ENCODE assay signal across 8 cellular contexts in genomic region chr11:61955031-61955415, GRCh38. TPM values are rescaled to one million over a fixed set of nuclear protein-coding genes. Genes with fewer than 3 reads are reported as not detected.
A peak's percentile ranks its signal among the peaks of the same experiment; 100 is the strongest.
DNase-seq lines count a peak whose midpoint lies in the region; ATAC-seq and TF ChIP-seq lines count a peak whose summit lies in the region.

No MANE protein-coding gene starts in this region.

- intact Hi-C loops in IMR-90 (cut with micrococcal nuclease), result no loop called here

- in situ Hi-C loops in IMR-90 (cut with MboI; ENCODE audit: low sequenced_read_pairs), result loop anchor here (10.0 kb wide), 1 partner anchor 120 kb away; no protein-coding TSS in a partner anchor

- peaks cover 17% of the 10 kb centered on the region for H3K9me1 ChIP-seq in IMR-90 (ENCODE audit: insufficient read depth, low read length)

- peak overlapping the region; percentile 96 for H3K4ac ChIP-seq in IMR-90 (ENCODE audit: low read depth, low read length)

- H3K4me3 ChIP-seq in ACC112 (ENCODE audit: low read depth, low read length), result peak overlapping the region; percentile 84
- H3K4me3 ChIP-seq in IMR-90 (ENCODE audit: insufficient read depth, low read depth, low read length), result peak overlapping the region; percentile 10
- H3K4me3 ChIP-seq in smooth muscle cell, result peak overlapping the region; percentile 34

- H4K20me1 ChIP-seq in IMR-90 (ENCODE audit: insufficient read depth, low read length), result no peaks in the 10 kb centered on the region
- no peaks in the 10 kb centered on the region for H4K20me1 ChIP-seq in smooth muscle cell (ENCODE audit: low read depth)

- H3K27me3 ChIP-seq in ACC112 (ENCODE audit: insufficient read depth, low read length) (no peaks in the 10 kb centered on the region), IMR-90 (ENCODE audit: control insufficient read depth, insufficient read depth, low read length) (no peaks in the 10 kb centered on the region), smooth muscle cell (ENCODE audit: low read depth) (no peaks in the 10 kb centered on the region)

- H3K56ac ChIP-seq in IMR-90 (ENCODE audit: extremely low read depth, insufficient read depth, low read length), result peak overlapping the region; percentile 33; the same call in 1 of the 2 replicates

- H3K4me3 Mint-ChIP-seq in immature natural killer cell, result peak overlapping the region in 3 of 5 donors; percentile 39 to 42 (median 40)

- H4K8ac ChIP-seq in IMR-90 (ENCODE audit: low read depth in 2 of 2, low read length in 2 of 2), result peak overlapping the region; percentile 90 to 97

- DNase-seq in IMR-90 (peak; percentile 87), caudate nucleus (lab: John Stamatoyannopoulos, UW) (peak in 21 of 61 donors; percentile 25 to 67 (median 45)), immature natural killer cell (no peak), smooth muscle cell (lab: John Stamatoyannopoulos, UW; ENCODE audit: unreplicated experiment) (no peak), HUDEP-2 (lab: John Stamatoyannopoulos, UW; ENCODE audit: unreplicated experiment in 76 of 76) (no peak), NCI-H1105 (lab: John Stamatoyannopoulos, UW) (no peak)

- H3K27me3 Mint-ChIP-seq in immature natural killer cell (ENCODE audit: low read depth in 3 of 3), result peaks cover 4 to 12% (median 9%) of the 10 kb centered on the region in 3 donors

- peak overlapping the region; percentile 57 for H3K4me2 ChIP-seq in IMR-90 (ENCODE audit: low read depth, low read length)
- peak overlapping the region; percentile 79 for H3K4me2 ChIP-seq in smooth muscle cell

- H3K18ac ChIP-seq in IMR-90 (ENCODE audit: low read depth, low read length), result peak overlapping the region; percentile 90

- CTCF ChIA-PET in IMR-90 (lab: Yijun Ruan, JAX), result interaction anchor here (0.7 to 2.6 kb wide), 5 partner anchors 11 to 153 kb away, joined by 3 to 11 read pairs (median 4); partner anchors contain the start of gene FTH1

- peak overlapping the region; percentile 93 for H4K5ac ChIP-seq in IMR-90 (ENCODE audit: low read depth, low read length)

- no peak for TF ChIP-seq POLR2A in IMR-90 (IDR thresholded peaks at IDR 0.05; ENCODE audit: low read depth, low read length)

- H3K9me3 ChIP-seq in IMR-90 (ENCODE audit: control insufficient read depth, insufficient read depth, low read length) (no peaks in the 10 kb centered on the region), smooth muscle cell (replicated peaks; ENCODE audit: low read depth) (no peaks in the 10 kb centered on the region)

- 4% methylated on average over 4 of the region's 19 CpGs; no CpG with 5 or more reads in 1 of the 2 experiments for WGBS in IMR-90 (ENCODE audit: extremely low coverage in 2 of 2, insufficient read length in 1 of 2), 2 experiments
- 4% methylated on average over 18 of the region's 19 CpGs for WGBS in smooth muscle cell (ENCODE audit: low lambda C conversion rate)

- TF ChIP-seq RAD21 in IMR-90 (IDR thresholded peaks at IDR 0.05; ENCODE audit: low read length), result peak; percentile 44

- peak overlapping the region; percentile 94 for H2BK120ac ChIP-seq in IMR-90 (ENCODE audit: low read depth, low read length)

- no peaks in the 10 kb centered on the region for H3K36me3 Mint-ChIP-seq in immature natural killer cell

- H3F3A ChIP-seq in smooth muscle cell (ENCODE audit: low read depth), result peaks cover 7% of the 10 kb centered on the region

- H3K36me3 ChIP-seq in ACC112 (ENCODE audit: insufficient read depth, low read length), result no peaks in the 10 kb centered on the region
- peaks cover 21% of the 10 kb centered on the region; the same call in 1 of the 2 replicates for H3K36me3 ChIP-seq in IMR-90 (ENCODE audit: control insufficient read depth, insufficient read depth, low read length)
- no peaks in the 10 kb centered on the region for H3K36me3 ChIP-seq in smooth muscle cell (ENCODE audit: low read depth)

- H3K4me1 Mint-ChIP-seq in immature natural killer cell, result no peaks in the 10 kb centered on the region

- peak overlapping the region; percentile 84; the same call in 2 of the 3 replicates for H2BK15ac ChIP-seq in IMR-90 (ENCODE audit: low read depth, low read length)

- H3K27ac ChIP-seq in ACC112 (ENCODE audit: low read depth, low read length), result peak overlapping the region; percentile 61
- peak overlapping the region; percentile 92 for H3K27ac ChIP-seq in IMR-90 (ENCODE audit: insufficient read depth, low read length)
- peak overlapping the region; percentile 87 for H3K27ac ChIP-seq in caudate nucleus (ENCODE audit: low read depth, low read length)
- peak overlapping the region; percentile 48 for H3K27ac ChIP-seq in smooth muscle cell (ENCODE audit: low read depth)

- peak overlapping the region; percentile 57; the same call in 1 of the 2 replicates for H3K23ac ChIP-seq in IMR-90 (ENCODE audit: low read depth, low read length)

- peaks cover 9% of the 10 kb centered on the region for H3K4me1 ChIP-seq in ACC112 (ENCODE audit: control insufficient read depth, insufficient read depth, low read length, unreplicated experiment)
- peaks cover 10% of the 10 kb centered on the region for H3K4me1 ChIP-seq in IMR-90 (ENCODE audit: control insufficient read depth, insufficient read depth, low read length)
- H3K4me1 ChIP-seq in smooth muscle cell (ENCODE audit: low read depth), result peaks cover 7% of the 10 kb centered on the region

- H2BK20ac ChIP-seq in IMR-90 (ENCODE audit: low read depth, low read length), result peak overlapping the region; percentile 81

- H2AFZ ChIP-seq in ACC112 (ENCODE audit: low read length, unreplicated experiment) (peak overlapping the region; percentile 87), IMR-90 (replicated peaks; ENCODE audit: low read length, poor library complexity) (peak overlapping the region; percentile 91), smooth muscle cell (ENCODE audit: low read depth) (peak overlapping the region; percentile 15)

- BruUV-seq in IMR-90 (replicated peaks; lab: Mats Ljungman, UMichigan), result no TSS peak

- H2AK9ac ChIP-seq in IMR-90 (replicated peaks; ENCODE audit: low read depth, low read length, poor library complexity), result peak overlapping the region; percentile 83

- dilution Hi-C loops in IMR-90 (cut with HindIII; ENCODE audit: low sequenced_read_pairs, unreplicated experiment), result no loop called here

- peak overlapping the region; percentile 67 for H2BK5ac ChIP-seq in IMR-90 (ENCODE audit: low read depth, low read length, poor library complexity, severe bottlenecking)

- peak; percentile 37 for TF ChIP-seq CTCF in IMR-90 (conservative IDR thresholded peaks at IDR 0.05; ENCODE audit: low read depth, low read length)
- TF ChIP-seq CTCF in smooth muscle cell (IDR thresholded peaks at IDR 0.05; ENCODE audit: borderline replicate concordance, insufficient read depth, poor library complexity, severe bottlenecking), result no peak

- H3K27ac Mint-ChIP-seq in immature natural killer cell, result peak overlapping the region in 1 of 6 donors; percentile 50

- ATAC-seq in IMR-90 (ENCODE audit: low read depth) (peak; percentile 86), GM21717 (IDR thresholded peaks at IDR 0.05; ENCODE audit: unreplicated experiment) (no peak)

- peak overlapping the region; percentile 86 for H3K14ac ChIP-seq in IMR-90 (replicated peaks; ENCODE audit: low read depth, low read length)

- POLR2A ChIA-PET in IMR-90 (lab: Charles Lee; ENCODE audit: unreplicated experiment), result interaction anchor here (0.5 to 1.0 kb wide), 7 partner anchors 9 to 170 kb away, joined by 3 to 13 read pairs (median 4); partner anchors contain the start of gene FTH1

- H4K91ac ChIP-seq in IMR-90 (ENCODE audit: insufficient read depth, low read depth, low read length), result peak overlapping the region; percentile 85

- H3K9me3 Mint-ChIP-seq in immature natural killer cell, result no peaks in the 10 kb centered on the region

- H3K9ac ChIP-seq in IMR-90 (ENCODE audit: low read depth, low read length), result peak overlapping the region; percentile 83
- H3K9ac ChIP-seq in smooth muscle cell (ENCODE audit: low read depth), result peak overlapping the region; percentile 70

- H3K79me1 ChIP-seq in IMR-90 (ENCODE audit: low read depth in 1 of 2, low read length in 2 of 2), result peaks cover 0 to 23% of the 10 kb centered on the region in 2 experiments; a peak in 3 of 4 replicates

- H2AK5ac ChIP-seq in IMR-90 (ENCODE audit: low read depth, low read length), result peak overlapping the region; percentile 91

- peaks cover 6% of the 10 kb centered on the region for H3K79me2 ChIP-seq in ACC112 (ENCODE audit: control insufficient read depth, insufficient read depth, low read length, unreplicated experiment)
- H3K79me2 ChIP-seq in smooth muscle cell (ENCODE audit: low read depth), result no peaks in the 10 kb centered on the region

TF ChIP-seq in IMR-90, 13 proteins besides CTCF, POLR2A, EP300 and RAD21 (continues in another document):
- TF ChIP-seq RFX5 (IDR thresholded peaks at IDR 0.05; ENCODE audit: low read depth, low read length) (no peak), ELK1 (IDR thresholded peaks at IDR 0.05; ENCODE audit: borderline replicate concordance, low read depth, low read length) (no peak)

RNA-seq across cellular contexts. Expression of gene BEST1, which starts 4.9 kb away (rescaled TPM):
- total RNA-seq in IMR-90 (2012; rRNA removed), result 0.83 and 0.90 TPM in 2 replicates
- 1.2 and 1.4 TPM in 2 replicates for polyA plus RNA-seq in IMR-90 (2012; rRNA removed)
- 0.44 and 1.1 TPM in 2 replicates for polyA plus RNA-seq in IMR-90 (2012; cell fraction: cytosol; rRNA removed)
- 6.3 and 7.2 TPM in 2 replicates for polyA plus RNA-seq in IMR-90 (2012; cell fraction: nucleus; rRNA removed; ENCODE audit: low replicate concordance)
- polyA plus RNA-seq in immature natural killer cell, result 1 to 10 TPM in 2 of 3 donors, under 1 TPM in 1; 0.64 to 1.1 (median 1.0) TPM
- 2.4 and 2.6 TPM in 2 replicates for total RNA-seq in smooth muscle cell
- polyA plus RNA-seq in smooth muscle cell, result 1.6 and 2.8 TPM in 2 replicates

RNA-seq across cellular contexts. Expression of gene FTH1, which starts 12.4 kb away (rescaled TPM):
- total RNA-seq in IMR-90 (2012; rRNA removed) (344 and 385 TPM in 2 replicates), smooth muscle cell (903 and 1,173 TPM in 2 replicates)
- polyA plus RNA-seq in IMR-90 (2012; rRNA removed) (2,453 and 2,516 TPM in 2 replicates), immature natural killer cell (1,000 to 10,000 TPM; 1,906 to 2,262 (median 2,182) TPM), smooth muscle cell (6,048 and 7,176 TPM in 2 replicates)
- 1,842 and 5,333 TPM in 2 replicates for polyA plus RNA-seq in IMR-90 (2012; cell fraction: cytosol; rRNA removed)
- 767 and 934 TPM in 2 replicates for polyA plus RNA-seq in IMR-90 (2012; cell fraction: nucleus; rRNA removed; ENCODE audit: low replicate concordance)

RNA-seq across cellular contexts. Expression of gene RAB3IL1, which starts 37.7 kb away (rescaled TPM):
- total RNA-seq in IMR-90 (2012; rRNA removed) (0.28 and 0.72 TPM in 2 replicates), smooth muscle cell (4.8 and 4.9 TPM in 2 replicates)
- polyA plus RNA-seq in IMR-90 (2012; rRNA removed) (1.9 TPM in 2 replicates), immature natural killer cell (not detected), smooth muscle cell (9.8 and 11.6 TPM in 2 replicates)
- polyA plus RNA-seq in IMR-90 (2012; cell fraction: cytosol; rRNA removed), result 0.84 and 2.4 TPM in 2 replicates
- polyA plus RNA-seq in IMR-90 (2012; cell fraction: nucleus; rRNA removed; ENCODE audit: low replicate concordance), result 2.7 and 2.8 TPM in 2 replicates

Comparison
In these comparisons a context has a peak if more than half of its experiments do, and no peak if none do; other contexts are left out.
1. H2AFZ ChIP-seq: peak in every context shown above with its lines; median percentile 91 in IMR-90; 87 in ACC112; 15 in smooth muscle cell.
2. H3K4me3 ChIP-seq: peak in every context shown above with its lines; median percentile 84 in ACC112; 34 in smooth muscle cell; 10 in IMR-90.